Comparison of ENCODE assay signal across 8 cellular contexts in genomic region chr2:150486539-150487484, GRCh38. TPM values are rescaled to one million over a fixed set of nuclear protein-coding genes. Genes with fewer than 3 reads are reported as not detected.
DNase-seq lines count a peak whose midpoint lies in the region; ATAC-seq, FAIRE-seq and TF ChIP-seq lines count a peak whose summit lies in the region.
"Had no signal": no experiment of that assay in that cellular context is flagged by ENCODE, and none has a peak within 500 bp of the region (broad histone marks: within the 10 kb centered on the region; RNA-seq: fewer than 3 reads in every experiment).

No MANE protein-coding gene starts in this region.

- TF ChIP-seq POLR2A in GM12891 (IDR thresholded peaks at IDR 0.05; ENCODE audit: low read depth, low read length) = no peak

- no peak overlapping the region for H2AFZ ChIP-seq in Karpas-422 (ENCODE audit: low read length)

- peaks cover 6% of the 10 kb centered on the region for H3K4me1 ChIP-seq in colonic mucosa
- peaks cover 27% of the 10 kb centered on the region for H3K4me1 ChIP-seq in lower lobe of right lung
- no peaks in the 10 kb centered on the region for H3K4me1 ChIP-seq in Karpas-422 (ENCODE audit: low read length)

- no peak overlapping the region for H3K4me2 ChIP-seq in Karpas-422 (ENCODE audit: low read depth, low read length, poor library complexity, severe bottlenecking)

- H3K27me3 ChIP-seq in colonic mucosa = no peaks in the 10 kb centered on the region
- H3K27me3 ChIP-seq in lower lobe of right lung (ENCODE audit: low read depth) = peaks cover 18% of the 10 kb centered on the region
- no peaks in the 10 kb centered on the region for H3K27me3 ChIP-seq in Karpas-422 (ENCODE audit: low read length)

- H3K27ac ChIP-seq in colonic mucosa (peak overlapping the region; percentile 92), lower lobe of right lung (peak overlapping the region; percentile 90), Karpas-422 (ENCODE audit: low read length) (no peak overlapping the region)

- no peaks in the 10 kb centered on the region for H3K9me2 ChIP-seq in Karpas-422 (replicated peaks; ENCODE audit: insufficient read depth, low read length)

- H3K9ac ChIP-seq in colonic mucosa (ENCODE audit: low read depth in 2 of 2, low read length in 2 of 2) (peak overlapping the region; percentile 68 to 98), Karpas-422 (ENCODE audit: low read length) (no peak overlapping the region)

- H3K36me3 ChIP-seq in colonic mucosa = no peaks in the 10 kb centered on the region
- no peaks in the 10 kb centered on the region for H3K36me3 ChIP-seq in lower lobe of right lung
- no peaks in the 10 kb centered on the region for H3K36me3 ChIP-seq in Karpas-422 (ENCODE audit: insufficient read depth, low read length)

- intact Hi-C loops in colonic mucosa (cut with DNase I) = loop anchor here (5.0 kb wide), 1 partner anchor 890 kb away; no protein-coding TSS in a partner anchor
- intact Hi-C loops in lower lobe of right lung (cut with DNase I) = loop anchor here (10.0 kb wide), 1 partner anchor 892 kb away; no protein-coding TSS in a partner anchor

- H3K4me3 ChIP-seq in colonic mucosa = peak overlapping the region; percentile 62
- H3K4me3 ChIP-seq in lower lobe of right lung = peak overlapping the region; percentile 71
- H3K4me3 ChIP-seq in Karpas-422 (ENCODE audit: low read length) = no peak overlapping the region

- TF ChIP-seq CTCF in colonic mucosa (IDR thresholded peaks at IDR 0.05) (no peak), lower lobe of right lung (IDR thresholded peaks at IDR 0.05) (no peak)

- H3K79me2 ChIP-seq in Karpas-422 (ENCODE audit: low read length) = no peaks in the 10 kb centered on the region

- no peaks in the 10 kb centered on the region for H4K20me1 ChIP-seq in Karpas-422 (ENCODE audit: insufficient read depth, low read depth, low read length)

- ATAC-seq in lower lobe of right lung (peak; percentile 24 to 50), GM21360 (IDR thresholded peaks at IDR 0.05; ENCODE audit: unreplicated experiment) (no peak)

- no peak for FAIRE-seq in GM12891 (lab: Jason Lieb, UNC)

- peak; percentile 12 for DNase-seq in GM12891 (ENCODE audit: insufficient read length, low spot score)
- peak; percentile 71 for DNase-seq in NCI-H2227 (lab: John Stamatoyannopoulos, UW; ENCODE audit: unreplicated experiment)
- peak; percentile 69 for DNase-seq in colonic mucosa
- DNase-seq in lower lobe of right lung = no peak
- peak; percentile 64 for DNase-seq in ureter (ENCODE audit: low spot score)
- DNase-seq in Karpas-422 = no peak

- H3K9me3 ChIP-seq in colonic mucosa (no peaks in the 10 kb centered on the region), lower lobe of right lung (no peaks in the 10 kb centered on the region), Karpas-422 (ENCODE audit: low read length) (no peaks in the 10 kb centered on the region; the same call in 1 of the 2 replicates)

TF ChIP-seq in GM12891, 5 proteins besides CTCF, POLR2A, EP300 and RAD21:
- TF ChIP-seq PAX5 (IDR thresholded peaks at IDR 0.05; ENCODE audit: insufficient read depth, low read length, severe bottlenecking) = no peak

RNA-seq across cellular contexts. Expression of gene RND3, which starts 0.7 kb away (rescaled TPM):
- polyA plus RNA-seq in GM12891 (2012; ENCODE audit: low read depth, missing spikeins) = not detected
- 10 to 100 TPM; 26.8 to 57.1 TPM for total RNA-seq in colonic mucosa
- 20.8 TPM for total RNA-seq in lower lobe of right lung
- total RNA-seq in ureter = 63.5 TPM
- not detected in 2 replicates for total RNA-seq in Karpas-422 (2014; rRNA removed; shearing (Covaris generic); ENCODE audit: low replicate concordance)
- total RNA-seq: T-helper 2 cell treated with Interferon-gamma antibody and Interleukin-4, amounts not matched to agents 100 ng/mL and 5 ng/mL, for 36 hours had no signal

Comparison
In these comparisons a context has a peak if more than half of its experiments do, and no peak if none do; other contexts are left out.
1. DNase-seq: peak in GM12891 (single experiment), NCI-H2227 (single experiment), colonic mucosa (single experiment) and ureter (single experiment); none in lower lobe of right lung (single experiment) and Karpas-422 (single experiment).
2. RNA of gene RND3, which starts 0.7 kb away (total RNA-seq): 63.5 TPM in ureter (single experiment), 26.8 to 57.1 TPM in colonic mucosa and 20.8 TPM in lower lobe of right lung (single experiment); not detected in Karpas-422; every median in the first group is over 10 times any median in the second.